Comparison of ENCODE assay signal across 11 cellular contexts in genomic region chr3:59247402-59247841, GRCh38.
DNase-seq lines count a peak whose midpoint lies in the region; ATAC-seq and TF ChIP-seq lines count a peak whose summit lies in the region.
"Had no signal": no experiment of that assay in that cellular context is flagged by ENCODE, and none has a peak within 500 bp of the region (broad histone marks: within the 10 kb centered on the region; RNA-seq: fewer than 3 reads in every experiment).

No MANE protein-coding gene starts in this region.

- no peaks in the 10 kb centered on the region for H3K9me3 Mint-ChIP-seq in natural killer cell treated with Interleukin-12 subunit alpha and Interleukin-12 subunit beta and Interleukin-15 and Interleukin-18, amount 100 ng/mL, for 72 hours
- H3K9me3 Mint-ChIP-seq in activated CD8-positive, alpha-beta T cell treated with anti-CD3 and anti-CD28 coated beads, Interleukin-2, amount 10 ng/mL, durations not matched to agents 7 days and 5 days (ENCODE audit: insufficient read depth): no peaks in the 10 kb centered on the region
- H3K9me3 Mint-ChIP-seq: activated naive CD4-positive, alpha-beta T cell treated with anti-CD3 and anti-CD28 coated beads, Interleukin-2, amount 50 U/mL, for 24 hours had no signal

- POLR2A ChIA-PET in HEK293T (lab: Yijun Ruan, JAX): no interaction called here
- POLR2A ChIA-PET in activated CD8-positive, alpha-beta T cell treated with anti-CD3 and anti-CD28 coated beads, Interleukin-2, amount 10 ng/mL, durations not matched to agents 7 days and 5 days (lab: Charles Lee): no interaction called here

- no peaks in the 10 kb centered on the region for H3K9me3 ChIP-seq in Peyer's patch

- H3K4me1 ChIP-seq in Peyer's patch: no peaks in the 10 kb centered on the region

- H3K4me3 Mint-ChIP-seq in natural killer cell treated with Interleukin-12 subunit alpha and Interleukin-12 subunit beta and Interleukin-15 and Interleukin-18, amount 100 ng/mL, for 72 hours: no peak overlapping the region
- no peak overlapping the region for H3K4me3 Mint-ChIP-seq in activated CD8-positive, alpha-beta T cell treated with anti-CD3 and anti-CD28 coated beads, Interleukin-2, amount 10 ng/mL, durations not matched to agents 7 days and 5 days
- H3K4me3 Mint-ChIP-seq: activated naive CD4-positive, alpha-beta T cell treated with anti-CD3 and anti-CD28 coated beads, Interleukin-2, amount 50 U/mL, for 24 hours; neural crest cell had no signal

- no peaks in the 10 kb centered on the region for H3K27me3 ChIP-seq in Peyer's patch

- H3K27ac ChIP-seq in Peyer's patch: no peak overlapping the region

- no peak for TF ChIP-seq POLR2A in GM18505 (IDR thresholded peaks at IDR 0.05; ENCODE audit: borderline replicate concordance, extremely low read depth, insufficient read depth, insufficient read length)
- no peak for TF ChIP-seq POLR2A in Peyer's patch (IDR thresholded peaks at IDR 0.05)

- H3K27ac Mint-ChIP-seq in natural killer cell treated with Interleukin-12 subunit alpha and Interleukin-12 subunit beta and Interleukin-15 and Interleukin-18, amount 100 ng/mL, for 72 hours: no peak overlapping the region
- no peak overlapping the region for H3K27ac Mint-ChIP-seq in activated CD8-positive, alpha-beta T cell treated with anti-CD3 and anti-CD28 coated beads, Interleukin-2, amount 10 ng/mL, durations not matched to agents 7 days and 5 days
- H3K27ac Mint-ChIP-seq: activated naive CD4-positive, alpha-beta T cell treated with anti-CD3 and anti-CD28 coated beads, Interleukin-2, amount 50 U/mL, for 24 hours had no signal

- H3K36me3 Mint-ChIP-seq in natural killer cell treated with Interleukin-12 subunit alpha and Interleukin-12 subunit beta and Interleukin-15 and Interleukin-18, amount 100 ng/mL, for 72 hours: no peaks in the 10 kb centered on the region
- H3K36me3 Mint-ChIP-seq in activated CD8-positive, alpha-beta T cell treated with anti-CD3 and anti-CD28 coated beads, Interleukin-2, amount 10 ng/mL, durations not matched to agents 7 days and 5 days (ENCODE audit: low read depth): no peaks in the 10 kb centered on the region
- H3K36me3 Mint-ChIP-seq: activated naive CD4-positive, alpha-beta T cell treated with anti-CD3 and anti-CD28 coated beads, Interleukin-2, amount 50 U/mL, for 24 hours had no signal

- no peaks in the 10 kb centered on the region for H3K36me3 ChIP-seq in Peyer's patch

- no peak overlapping the region for H3K4me3 ChIP-seq in Peyer's patch

- peak; percentile 58 for ATAC-seq in GM18505 (IDR thresholded peaks at IDR 0.05; ENCODE audit: unreplicated experiment)
- ATAC-seq in natural killer cell treated with Interleukin-12 subunit alpha and Interleukin-12 subunit beta and Interleukin-15 and Interleukin-18, amount 100 ng/mL, for 72 hours: peak; percentile 24 to 64
- ATAC-seq in activated CD8-positive, alpha-beta T cell treated with anti-CD3 and anti-CD28 coated beads, Interleukin-2, amount 10 ng/mL, durations not matched to agents 7 days and 5 days: no peak
- no peak for ATAC-seq in HG03039 (IDR thresholded peaks at IDR 0.05; ENCODE audit: unreplicated experiment)

- peaks cover 8 to 12% of the 10 kb centered on the region in 2 donors for H3K27me3 Mint-ChIP-seq in natural killer cell treated with Interleukin-12 subunit alpha and Interleukin-12 subunit beta and Interleukin-15 and Interleukin-18, amount 100 ng/mL, for 72 hours
- H3K27me3 Mint-ChIP-seq in activated CD8-positive, alpha-beta T cell treated with anti-CD3 and anti-CD28 coated beads, Interleukin-2, amount 10 ng/mL, durations not matched to agents 7 days and 5 days (ENCODE audit: low read depth): no peaks in the 10 kb centered on the region
- H3K27me3 Mint-ChIP-seq: activated naive CD4-positive, alpha-beta T cell treated with anti-CD3 and anti-CD28 coated beads, Interleukin-2, amount 50 U/mL, for 24 hours had no signal

- no peak for TF ChIP-seq CTCF in Peyer's patch (IDR thresholded peaks at IDR 0.05)

- DNase-seq in HEK293T (ENCODE audit: extremely low spot score) (no peak), M059J (ENCODE audit: low read depth) (peak; percentile 77), NCI-H146 (lab: John Stamatoyannopoulos, UW) (no peak), Peyer's patch (no peak)
- DNase-seq in natural killer cell treated with Interleukin-12 subunit alpha and Interleukin-12 subunit beta and Interleukin-15 and Interleukin-18, amount 100 ng/mL, for 72 hours (ENCODE audit: low spot score): no peak
- DNase-seq in activated CD8-positive, alpha-beta T cell treated with anti-CD3 and anti-CD28 coated beads, Interleukin-2, amount 10 ng/mL, durations not matched to agents 7 days and 5 days: no peak
- DNase-seq: activated CD4-positive, CD25-positive, alpha-beta regulatory T cell had no signal

- peaks cover 0 to 6% of the 10 kb centered on the region in 2 donors for H3K4me1 Mint-ChIP-seq in natural killer cell treated with Interleukin-12 subunit alpha and Interleukin-12 subunit beta and Interleukin-15 and Interleukin-18, amount 100 ng/mL, for 72 hours (ENCODE audit: low read depth in 2 of 2)
- no peaks in the 10 kb centered on the region for H3K4me1 Mint-ChIP-seq in activated CD8-positive, alpha-beta T cell treated with anti-CD3 and anti-CD28 coated beads, Interleukin-2, amount 10 ng/mL, durations not matched to agents 7 days and 5 days (ENCODE audit: low read depth)
- H3K4me1 Mint-ChIP-seq: activated naive CD4-positive, alpha-beta T cell treated with anti-CD3 and anti-CD28 coated beads, Interleukin-2, amount 50 U/mL, for 24 hours had no signal

- CTCF ChIA-PET in HEK293T (lab: Yijun Ruan, JAX): no interaction called here
- CTCF ChIA-PET in activated CD8-positive, alpha-beta T cell treated with anti-CD3 and anti-CD28 coated beads, Interleukin-2, amount 10 ng/mL, durations not matched to agents 7 days and 5 days (lab: Charles Lee): interaction anchor here (0.5 kb wide), 1 partner anchor 33 kb away, joined by 3 read pairs; no protein-coding TSS in a partner anchor

TF ChIP-seq in HEK293T, 16 proteins besides CTCF, POLR2A, EP300 and RAD21:
- TF ChIP-seq PKNOX1 (IDR thresholded peaks at IDR 0.05): peak; percentile 58
- TF ChIP-seq TARDBP (IDR thresholded peaks at IDR 0.05): no peak
- no peak for TF ChIP-seq BHLHE40 (IDR thresholded peaks at IDR 0.05; ENCODE audit: borderline replicate concordance)
- no peak for TF ChIP-seq ARNT (IDR thresholded peaks at IDR 0.05)
- no peak for TF ChIP-seq HDGF (IDR thresholded peaks at IDR 0.05; ENCODE audit: borderline replicate concordance)
- TF ChIP-seq FOXA1 (IDR thresholded peaks at IDR 0.05): no peak
- TF ChIP-seq CTBP1 (IDR thresholded peaks at IDR 0.05; ENCODE audit: borderline replicate concordance): no peak
TF ChIP-seq in HEK293T: peak in this region for 1.

Comparison
In these comparisons a context has a peak if more than half of its experiments do, and no peak if none do; other contexts are left out.
1. ATAC-seq: peak in GM18505 (single experiment) and natural killer cell treated with Interleukin-12 subunit alpha and Interleukin-12 subunit beta and Interleukin-15 and Interleukin-18, amount 100 ng/mL, for 72 hours (2 of 2); none in activated CD8-positive, alpha-beta T cell treated with anti-CD3 and anti-CD28 coated beads, Interleukin-2, amount 10 ng/mL, durations not matched to agents 7 days and 5 days (single experiment) and HG03039 (single experiment).